In genomic region chr19:44643605-44644390, GRCh38 we compare ENCODE assay signal across 1 cellular context.
TF ChIP-seq lines count a peak whose summit lies in the region.

Gene PVR (plus strand): TSS chr19:44643910. CDS start chr19:44644097, 187 bp downstream.

TF ChIP-seq in A549, 52 proteins besides CTCF, POLR2A, EP300 and RAD21 (continued from another document):
- TF ChIP-seq ELK1 (IDR thresholded peaks at IDR 0.05; ENCODE audit: low read depth, low read length) (no peak), HOXB13 (CRISPR knock-in tag; IDR thresholded peaks at IDR 0.05; ENCODE audit: low read depth) (no peak), HEYL (CRISPR knock-in tag; IDR thresholded peaks at IDR 0.05) (no peak), EHMT2 (IDR thresholded peaks at IDR 0.05; ENCODE audit: low read depth) (no peak), CHD2 (IDR thresholded peaks at IDR 0.05; ENCODE audit: low read length, partially characterized antibody) (no peak), ZC3H11A (IDR thresholded peaks at IDR 0.05) (no peak), MYC (IDR thresholded peaks at IDR 0.05; ENCODE audit: borderline replicate concordance, low read length) (0 out of 2 replicates have a peak, but pooled peaks have one; percentile 55), MAZ (IDR thresholded peaks at IDR 0.05; ENCODE audit: borderline replicate concordance, low read depth, low read length) (no peak), KDM1A (IDR thresholded peaks at IDR 0.05; ENCODE audit: low read depth) (no peak), RARB (CRISPR knock-in tag; IDR thresholded peaks at IDR 0.05) (no peak), FOSL2 (IDR thresholded peaks at IDR 0.05) (no peak), FOSL2 (CRISPR knock-in tag; IDR thresholded peaks at IDR 0.05) (peak; percentile 3; the same call in 1 of the 2 replicates), CBX2 (IDR thresholded peaks at IDR 0.05; ENCODE audit: borderline replicate concordance, low read depth) (no peak), FOSB (CRISPR knock-in tag; IDR thresholded peaks at IDR 0.05) (no peak)
- TF ChIP-seq, protein P1, sequence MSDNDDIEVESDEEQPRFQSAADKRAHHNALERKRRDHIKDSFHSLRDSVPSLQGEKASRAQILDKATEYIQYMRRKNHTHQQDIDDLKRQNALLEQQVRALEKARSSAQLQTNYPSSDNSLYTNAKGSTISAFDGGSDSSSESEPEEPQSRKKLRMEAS (IDR thresholded peaks at IDR 0.05) = peak; percentile 75
- TF ChIP-seq, protein P2, sequence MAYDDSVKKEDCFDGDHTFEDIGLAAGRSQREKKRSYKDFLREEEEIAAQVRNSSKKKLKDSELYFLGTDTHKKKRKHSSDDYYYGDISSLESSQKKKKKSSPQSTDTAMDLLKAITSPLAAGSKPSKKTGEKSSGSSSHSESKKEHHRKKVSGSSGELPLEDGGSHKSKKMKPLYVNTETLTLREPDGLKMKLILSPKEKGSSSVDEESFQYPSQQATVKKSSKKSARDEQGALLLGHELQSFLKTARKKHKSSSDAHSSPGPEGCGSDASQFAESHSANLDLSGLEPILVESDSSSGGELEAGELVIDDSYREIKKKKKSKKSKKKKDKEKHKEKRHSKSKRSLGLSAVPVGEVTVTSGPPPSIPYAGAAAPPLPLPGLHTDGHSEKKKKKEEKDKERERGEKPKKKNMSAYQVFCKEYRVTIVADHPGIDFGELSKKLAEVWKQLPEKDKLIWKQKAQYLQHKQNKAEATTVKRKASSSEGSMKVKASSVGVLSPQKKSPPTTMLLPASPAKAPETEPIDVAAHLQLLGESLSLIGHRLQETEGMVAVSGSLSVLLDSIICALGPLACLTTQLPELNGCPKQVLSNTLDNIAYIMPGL (CRISPR knock-in tag; IDR thresholded peaks at IDR 0.05; ENCODE audit: borderline replicate concordance) = peak; percentile 79
- TF ChIP-seq, protein P3, sequence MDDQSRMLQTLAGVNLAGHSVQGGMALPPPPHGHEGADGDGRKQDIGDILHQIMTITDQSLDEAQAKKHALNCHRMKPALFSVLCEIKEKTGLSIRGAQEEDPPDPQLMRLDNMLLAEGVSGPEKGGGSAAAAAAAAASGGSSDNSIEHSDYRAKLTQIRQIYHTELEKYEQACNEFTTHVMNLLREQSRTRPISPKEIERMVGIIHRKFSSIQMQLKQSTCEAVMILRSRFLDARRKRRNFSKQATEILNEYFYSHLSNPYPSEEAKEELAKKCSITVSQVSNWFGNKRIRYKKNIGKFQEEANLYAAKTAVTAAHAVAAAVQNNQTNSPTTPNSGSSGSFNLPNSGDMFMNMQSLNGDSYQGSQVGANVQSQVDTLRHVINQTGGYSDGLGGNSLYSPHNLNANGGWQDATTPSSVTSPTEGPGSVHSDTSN (IDR thresholded peaks at IDR 0.05) = peak; percentile 20; the same call in 1 of the 2 replicates
